Comparison of ENCODE assay signal across 15 cellular contexts in genomic region chr20:10596726-10597125, GRCh38.
DNase-seq lines count a peak whose midpoint lies in the region; ATAC-seq and TF ChIP-seq lines count a peak whose summit lies in the region.
"Had no signal": no experiment of that assay in that cellular context is flagged by ENCODE, and none has a peak within 500 bp of the region (broad histone marks: within the 10 kb centered on the region; RNA-seq: fewer than 3 reads in every experiment).

No MANE protein-coding gene starts in this region.

- H2AFZ ChIP-seq in PC-3 (ENCODE audit: low read length), result no peak overlapping the region
- H2AFZ ChIP-seq in neural cell (ENCODE audit: low read depth, low read length), result no peak overlapping the region

- no peaks in the 10 kb centered on the region for H4K20me1 ChIP-seq in PC-3 (ENCODE audit: low read length)
- no peaks in the 10 kb centered on the region for H4K20me1 ChIP-seq in neural cell (ENCODE audit: insufficient read depth)

- peaks cover 7% of the 10 kb centered on the region for H3K36me3 ChIP-seq in PC-3 (ENCODE audit: low read depth, low read length)
- no peaks in the 10 kb centered on the region for H3K36me3 ChIP-seq in neural cell (ENCODE audit: insufficient read depth, low read length)
- H3K36me3 ChIP-seq: Peyer's patch had no signal

- H3K9me3 ChIP-seq in PC-3 (ENCODE audit: low read length), result no peaks in the 10 kb centered on the region
- no peaks in the 10 kb centered on the region for H3K9me3 ChIP-seq in neural cell (ENCODE audit: low read length)
- H3K9me3 ChIP-seq: Peyer's patch had no signal

- H3K9ac ChIP-seq in PC-3 (ENCODE audit: low read length) (peak overlapping the region; percentile 84), neural cell (ENCODE audit: low read length) (no peak overlapping the region)

- peaks cover 14% of the 10 kb centered on the region for H3K36me3 Mint-ChIP-seq in activated T-cell treated with anti-CD3 and anti-CD28 coated beads, Interleukin-2, amount 50 U/mL, for 4 hours (ENCODE audit: insufficient read depth)

- peak; percentile 30 for TF ChIP-seq EP300 in neural cell (conservative IDR thresholded peaks at IDR 0.05; ENCODE audit: poor library complexity, severe bottlenecking)

- H3K27me3 ChIP-seq in PC-3 (ENCODE audit: low read length) (no peaks in the 10 kb centered on the region), neural cell (ENCODE audit: insufficient read depth, low read depth, low read length) (no peaks in the 10 kb centered on the region)
- H3K27me3 ChIP-seq: Peyer's patch had no signal

- H3K4me2 ChIP-seq in PC-3 (ENCODE audit: low read length) (peak overlapping the region; percentile 66), neural cell (ENCODE audit: low read length) (no peak overlapping the region)

- H3K4me3 ChIP-seq in PC-3 (ENCODE audit: low read length) (no peak overlapping the region), epithelial cell of esophagus (ENCODE audit: low read length) (no peak overlapping the region), neural cell (ENCODE audit: low read length) (no peak overlapping the region)
- H3K4me3 ChIP-seq: Peyer's patch had no signal

- peaks cover 80% of the 10 kb centered on the region for H3K4me1 ChIP-seq in PC-3 (ENCODE audit: insufficient read depth, low read length)
- H3K4me1 ChIP-seq: Peyer's patch had no signal

- CTCF ChIA-PET in PC-3 (lab: Charles Lee), result no interaction called here

- H3F3A ChIP-seq in PC-3 (ENCODE audit: low read length, unreplicated experiment), result peaks cover 21% of the 10 kb centered on the region
- H3F3A ChIP-seq in neural cell (ENCODE audit: insufficient read depth, low read length, poor library complexity, severe bottlenecking), result no peaks in the 10 kb centered on the region

- TF ChIP-seq CTCF in PC-3 (conservative IDR thresholded peaks at IDR 0.05; ENCODE audit: low read depth, low read length), result no peak
- no peak for TF ChIP-seq CTCF in epithelial cell of esophagus (IDR thresholded peaks at IDR 0.05; ENCODE audit: insufficient read depth, low read depth, low read length, missing control alignments)
- TF ChIP-seq CTCF in neural cell (IDR thresholded peaks at IDR 0.05; ENCODE audit: poor library complexity, severe bottlenecking), result no peak

- H3K27ac ChIP-seq in PC-3 (ENCODE audit: low read length), result peak overlapping the region; percentile 95
- no peak overlapping the region for H3K27ac ChIP-seq in neural cell (ENCODE audit: low read length)
- H3K27ac ChIP-seq in caudate nucleus (ENCODE audit: low read depth, low read length), result no peak overlapping the region

- POLR2A ChIA-PET in PC-3 (lab: Charles Lee; ENCODE audit: unreplicated experiment), result interaction anchor here (0.6 kb wide), 1 partner anchor 61 kb away, joined by 31 read pairs; no protein-coding TSS in a partner anchor

- no peaks in the 10 kb centered on the region for H3K9me3 Mint-ChIP-seq in activated T-cell treated with anti-CD3 and anti-CD28 coated beads, Interleukin-2, amount 50 U/mL, for 4 hours

- no TSS peak for BruUV-seq in PC-3 (replicated peaks; lab: Mats Ljungman, UMichigan)

- H3K4me1 Mint-ChIP-seq in activated T-cell treated with anti-CD3 and anti-CD28 coated beads, Interleukin-2, amount 50 U/mL, for 4 hours (ENCODE audit: low read depth), result peaks cover 5% of the 10 kb centered on the region

- DNase-seq in COLO829 (ENCODE audit: low spot score), result peak; percentile 70
- peak; percentile 87 for DNase-seq in PC-3
- DNase-seq in epithelial cell of esophagus (ENCODE audit: low read depth), result peak; percentile 83
- DNase-seq in iPS-NIHi11 (ENCODE audit: low spot score), result no peak
- DNase-seq in caudate nucleus (lab: John Stamatoyannopoulos, UW), result no peak
- DNase-seq in LoVo (ENCODE audit: low spot score), result no peak
- DNase-seq in activated T-cell treated with anti-CD3 and anti-CD28 coated beads, Interleukin-2, amount 50 U/mL, for 4 hours, result no peak
- DNase-seq: activated effector memory CD4-positive, alpha-beta T cell treated with anti-CD3 and anti-CD28 coated beads, Interleukin-2, amount 50 U/mL, for 16 hours; COR-L47; effector memory CD4-positive, alpha-beta T cell; left colon; NCI-H2081; Peyer's patch had no signal

- H3K9me2 ChIP-seq in PC-3 (replicated peaks; ENCODE audit: low read length), result no peaks in the 10 kb centered on the region
- no peaks in the 10 kb centered on the region for H3K9me2 ChIP-seq in neural cell (ENCODE audit: insufficient read depth, low read length)

- ATAC-seq in PC-3, result 0 out of 2 replicates have a peak, but pooled peaks have one; percentile 9
- no peak for ATAC-seq in activated T-cell treated with anti-CD3 and anti-CD28 coated beads, Interleukin-2, amount 50 U/mL, for 4 hours
- ATAC-seq: left colon had no signal

- TF ChIP-seq RAD21 in neural cell (conservative IDR thresholded peaks at IDR 0.05), result no peak

- no peaks in the 10 kb centered on the region for H3K27me3 Mint-ChIP-seq in activated T-cell treated with anti-CD3 and anti-CD28 coated beads, Interleukin-2, amount 50 U/mL, for 4 hours (ENCODE audit: low read depth)
- H3K27me3 Mint-ChIP-seq: progenitor cell of endocrine pancreas had no signal

- intact Hi-C loops in PC-3 (cut with micrococcal nuclease), result loop anchor here (5.0 kb wide), 2 partner anchors 41 to 76 kb away; partner anchors contain the start of gene JAG1

- H3K79me2 ChIP-seq in PC-3 (ENCODE audit: low read length) (peaks cover 22% of the 10 kb centered on the region), neural cell (replicated peaks; ENCODE audit: insufficient read depth, low read length) (no peaks in the 10 kb centered on the region)

- H3K4me3 Mint-ChIP-seq in activated T-cell treated with anti-CD3 and anti-CD28 coated beads, Interleukin-2, amount 50 U/mL, for 4 hours, result no peak overlapping the region

TF ChIP-seq in neural cell, 6 proteins besides CTCF, POLR2A, EP300 and RAD21:
- TF ChIP-seq EZH2 (IDR thresholded peaks at IDR 0.05; ENCODE audit: borderline replicate concordance, insufficient read depth, low read length, poor library complexity, severe bottlenecking), result no peak
- TF ChIP-seq SMC3 (conservative IDR thresholded peaks at IDR 0.05; ENCODE audit: poor library complexity), result no peak
- no peak for TF ChIP-seq TAF1 (IDR thresholded peaks at IDR 0.05; ENCODE audit: low read depth)
- TF ChIP-seq POLR2AphosphoS5 (IDR thresholded peaks at IDR 0.05), result no peak
- TF ChIP-seq, protein P1, sequence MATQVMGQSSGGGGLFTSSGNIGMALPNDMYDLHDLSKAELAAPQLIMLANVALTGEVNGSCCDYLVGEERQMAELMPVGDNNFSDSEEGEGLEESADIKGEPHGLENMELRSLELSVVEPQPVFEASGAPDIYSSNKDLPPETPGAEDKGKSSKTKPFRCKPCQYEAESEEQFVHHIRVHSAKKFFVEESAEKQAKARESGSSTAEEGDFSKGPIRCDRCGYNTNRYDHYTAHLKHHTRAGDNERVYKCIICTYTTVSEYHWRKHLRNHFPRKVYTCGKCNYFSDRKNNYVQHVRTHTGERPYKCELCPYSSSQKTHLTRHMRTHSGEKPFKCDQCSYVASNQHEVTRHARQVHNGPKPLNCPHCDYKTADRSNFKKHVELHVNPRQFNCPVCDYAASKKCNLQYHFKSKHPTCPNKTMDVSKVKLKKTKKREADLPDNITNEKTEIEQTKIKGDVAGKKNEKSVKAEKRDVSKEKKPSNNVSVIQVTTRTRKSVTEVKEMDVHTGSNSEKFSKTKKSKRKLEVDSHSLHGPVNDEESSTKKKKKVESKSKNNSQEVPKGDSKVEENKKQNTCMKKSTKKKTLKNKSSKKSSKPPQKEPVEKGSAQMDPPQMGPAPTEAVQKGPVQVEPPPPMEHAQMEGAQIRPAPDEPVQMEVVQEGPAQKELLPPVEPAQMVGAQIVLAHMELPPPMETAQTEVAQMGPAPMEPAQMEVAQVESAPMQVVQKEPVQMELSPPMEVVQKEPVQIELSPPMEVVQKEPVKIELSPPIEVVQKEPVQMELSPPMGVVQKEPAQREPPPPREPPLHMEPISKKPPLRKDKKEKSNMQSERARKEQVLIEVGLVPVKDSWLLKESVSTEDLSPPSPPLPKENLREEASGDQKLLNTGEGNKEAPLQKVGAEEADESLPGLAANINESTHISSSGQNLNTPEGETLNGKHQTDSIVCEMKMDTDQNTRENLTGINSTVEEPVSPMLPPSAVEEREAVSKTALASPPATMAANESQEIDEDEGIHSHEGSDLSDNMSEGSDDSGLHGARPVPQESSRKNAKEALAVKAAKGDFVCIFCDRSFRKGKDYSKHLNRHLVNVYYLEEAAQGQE (IDR thresholded peaks at IDR 0.05; ENCODE audit: borderline replicate concordance), result no peak
- TF ChIP-seq MXI1 (conservative IDR thresholded peaks at IDR 0.05; ENCODE audit: poor library complexity, severe bottlenecking), result no peak

Comparison
In these comparisons a context has a peak if more than half of its experiments do, and no peak if none do; other contexts are left out.
1. DNase-seq: peak in COLO829 (single experiment), PC-3 (single experiment) and epithelial cell of esophagus (single experiment); none in iPS-NIHi11 (single experiment), caudate nucleus (0 of 61), LoVo (single experiment) and activated T-cell treated with anti-CD3 and anti-CD28 coated beads, Interleukin-2, amount 50 U/mL, for 4 hours (single experiment).